ENCODE assay signal across 8 cellular contexts in genomic region chr16:29271721-29272675, GRCh38.
DNase-seq lines count a peak whose midpoint lies in the region; ATAC-seq, FAIRE-seq and TF ChIP-seq lines count a peak whose summit lies in the region.
"Not testable (repeated sequence)": the region's sequence is repeated elsewhere in the genome, so short reads cannot be mapped to it uniquely, and the experiment has no call there.

No MANE protein-coding gene starts in this region.

- ATAC-seq in foreskin keratinocyte, result peak; percentile 78

- peak; percentile 58 for DNase-seq in CD1c-positive myeloid dendritic cell (ENCODE audit: extremely low spot score)
- DNase-seq in HTR-8/SVneo (ENCODE audit: insufficient read length, low spot score), result not testable (repeated sequence)
- DNase-seq in choroid plexus epithelial cell (ENCODE audit: low read depth), result peak; percentile 70
- peak; percentile 73 to 81 for DNase-seq in foreskin keratinocyte
- DNase-seq in kidney tubule cell (ENCODE audit: low spot score), result peak; percentile 95
- DNase-seq in posterior vena cava (ENCODE audit: low spot score), result peak; percentile 92
- DNase-seq in ureter (ENCODE audit: low spot score), result peak; percentile 48

- peaks cover 23% of the 10 kb centered on the region for H3K4me1 ChIP-seq in foreskin keratinocyte

- H3K27ac ChIP-seq in foreskin keratinocyte, result peak overlapping the region; percentile 93

- H3K27me3 ChIP-seq in foreskin keratinocyte, result not testable (repeated sequence)

- TF ChIP-seq CTCF in choroid plexus epithelial cell (conservative IDR thresholded peaks at IDR 0.05; ENCODE audit: low read depth, low read length), result not testable (repeated sequence)
- peak; percentile 30 for TF ChIP-seq CTCF in foreskin keratinocyte (conservative IDR thresholded peaks at IDR 0.05)

- intact Hi-C loops in posterior vena cava (cut with DNase I), result not testable (repeated sequence)

- peak; percentile 72 for FAIRE-seq in HTR-8/SVneo (lab: Jason Lieb, UNC)
- FAIRE-seq in TTC549 (lab: Jason Lieb, UNC), result peak; percentile 32

- H3K4me3 ChIP-seq in choroid plexus epithelial cell (ENCODE audit: low read depth, low read length), result not testable (repeated sequence)
